In genomic region chr3:72303926-72304325, GRCh38 we compare ENCODE assay signal across 1 cellular context.
TF ChIP-seq lines count a peak whose summit lies in the region.

No MANE protein-coding gene starts in this region.

TF ChIP-seq in SK-N-SH treated with all-trans-retinoic acid at 6 μM for 48 hours, 23 proteins besides CTCF, POLR2A, EP300 and RAD21 (continued from another document):
- no peak for TF ChIP-seq PATZ1 (CRISPR knock-in tag; IDR thresholded peaks at IDR 0.05; ENCODE audit: borderline replicate concordance)
- TF ChIP-seq ISL1 (CRISPR knock-in tag; IDR thresholded peaks at IDR 0.05) = no peak
TF ChIP-seq in SK-N-SH treated with all-trans-retinoic acid at 6 μM for 48 hours: peak in this region for 2.
